In the genomic region with DNA sequence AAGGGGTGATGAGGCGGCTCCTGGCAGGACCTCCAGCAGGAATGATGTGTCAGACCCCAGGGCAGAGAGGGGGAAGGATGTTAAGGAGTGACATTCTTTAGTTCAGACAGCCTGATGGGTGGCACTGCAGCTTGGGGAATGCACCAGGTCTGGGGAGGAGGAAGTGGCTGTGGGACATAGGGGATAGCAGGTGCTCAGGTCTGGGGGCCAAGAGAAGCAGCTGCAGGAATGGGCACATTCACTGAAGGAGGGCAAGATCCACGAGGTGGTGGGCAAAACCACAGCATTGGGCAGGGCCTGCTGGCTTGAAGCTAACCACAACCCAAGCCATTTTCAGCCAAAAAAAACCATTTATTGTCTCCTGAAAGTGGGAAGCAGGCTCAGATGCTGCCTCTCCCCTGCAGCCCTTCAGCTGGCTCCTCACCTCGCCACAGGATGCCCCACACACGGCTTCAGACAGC, we compare ENCODE assay signal across 16 cellular contexts. TPM values are rescaled to one million over a fixed set of nuclear protein-coding genes. Genes with fewer than 3 reads are reported as not detected.
DNase-seq lines count a peak whose midpoint lies in the region; ATAC-seq and TF ChIP-seq lines count a peak whose summit lies in the region.
"Had no signal": no experiment of that assay in that cellular context is flagged by ENCODE, and none has a peak within 500 bp of the region (broad histone marks: within the 10 kb centered on the region; RNA-seq: fewer than 3 reads in every experiment).

No MANE protein-coding gene starts in this region.

- WGBS in esophagus squamous epithelium, 2 donors, result 33 to 60% methylated on average over 1 to 3 of the region's 4 CpGs

- intact Hi-C loops in esophagus squamous epithelium (cut with DNase I), result no loop called here

- H3K9ac ChIP-seq in OCI-LY3 (ENCODE audit: low read length), result peak overlapping the region; percentile 37; the same call in 1 of the 2 replicates

- TF ChIP-seq CTCF in OCI-LY3 (IDR thresholded peaks at IDR 0.05; ENCODE audit: low read depth, low read length) (no peak), esophagus squamous epithelium (IDR thresholded peaks at IDR 0.05) (no peak)

- H3K4me2 ChIP-seq in OCI-LY3 (ENCODE audit: low read length), result peak overlapping the region; percentile 76

- H2AFZ ChIP-seq in OCI-LY3 (ENCODE audit: low read depth, low read length), result no peak overlapping the region

- H3K9me3 ChIP-seq in OCI-LY3 (ENCODE audit: insufficient read depth, low read length) (no peaks in the 10 kb centered on the region), esophagus squamous epithelium (no peaks in the 10 kb centered on the region)
- H3K9me3 ChIP-seq: lower lobe of right lung had no signal

- no peaks in the 10 kb centered on the region for H3K79me2 ChIP-seq in OCI-LY3 (ENCODE audit: low read length)

- H4K20me1 ChIP-seq in OCI-LY3 (ENCODE audit: insufficient read depth, low read length), result no peaks in the 10 kb centered on the region

- H3K4me1 ChIP-seq in OCI-LY3 (ENCODE audit: low read length), result peaks cover 48% of the 10 kb centered on the region
- peaks cover 37 to 58% (median 42%) of the 10 kb centered on the region in 3 donors for H3K4me1 ChIP-seq in esophagus squamous epithelium

- H3K27me3 ChIP-seq in OCI-LY3 (ENCODE audit: low read depth, low read length), result no peaks in the 10 kb centered on the region
- H3K27me3 ChIP-seq in esophagus squamous epithelium, result peaks cover 0 to 17% (median 0%) of the 10 kb centered on the region in 4 donors
- H3K27me3 ChIP-seq: foreskin keratinocyte had no signal

- no peak for TF ChIP-seq POLR2A in esophagus squamous epithelium (IDR thresholded peaks at IDR 0.05)

- H3K36me3 ChIP-seq in OCI-LY3 (replicated peaks; ENCODE audit: low read depth, low read length), result no peaks in the 10 kb centered on the region
- H3K36me3 ChIP-seq in esophagus squamous epithelium, result no peaks in the 10 kb centered on the region
- H3K36me3 ChIP-seq: lower lobe of right lung had no signal

- ATAC-seq in HG02970 (IDR thresholded peaks at IDR 0.05; ENCODE audit: low FRiP score, unreplicated experiment) (no peak), GM19023 (IDR thresholded peaks at IDR 0.05; ENCODE audit: unreplicated experiment) (no peak)

- peak; percentile 76 for DNase-seq in EL
- no peak for DNase-seq in esophagus squamous epithelium (lab: John Stamatoyannopoulos, UW)
- DNase-seq in HuH-7 (ENCODE audit: low spot score), result no peak
- no peak for DNase-seq in NOMO-1 (lab: John Stamatoyannopoulos, UW; ENCODE audit: unreplicated experiment in 2 of 2)
- DNase-seq: activated CD4-positive, alpha-beta T cell treated with anti-CD3 and anti-CD28 coated beads, Interleukin-2, amount 10 ng/mL, durations not matched to agents 7 days and 5 days; activated naive CD8-positive, alpha-beta T cell treated with anti-CD3 and anti-CD28 coated beads for 36 hours; CD4-positive, CD25-positive, alpha-beta regulatory T cell; nephron progenitor cell; SIG-M5; stimulated activated naive CD4-positive, alpha-beta T cell had no signal

- H3K4me3 ChIP-seq in OCI-LY3 (ENCODE audit: low read length) (peak overlapping the region; percentile 46), esophagus squamous epithelium (no peak overlapping the region), skin epidermis (no peak overlapping the region)
- H3K4me3 ChIP-seq: lower lobe of right lung had no signal

- H3K27ac ChIP-seq in OCI-LY3 (ENCODE audit: low read length) (peak overlapping the region; percentile 46), esophagus squamous epithelium (peak overlapping the region in 3 of 4 donors; percentile 25 to 39 (median 29)), skin epidermis (peak overlapping the region in 11 of 21 experiments; percentile 1 to 75 (median 24))
- H3K27ac ChIP-seq: foreskin keratinocyte had no signal

RNA-seq across cellular contexts. Expression of a gene that starts 26.5 kb away (rescaled TPM):
- total RNA-seq in esophagus squamous epithelium, result 1 to 10 TPM in 3 of 4 donors, not detected in 1; 1.3 to 8.0 (median 5.3) TPM
- total RNA-seq: activated CD4-positive, alpha-beta T cell treated with anti-CD3 and anti-CD28 coated beads, Interleukin-2, amount 10 ng/mL, durations not matched to agents 7 days and 5 days; activated naive CD8-positive, alpha-beta T cell treated with anti-CD3 and anti-CD28 coated beads for 36 hours; CD4-positive, CD25-positive, alpha-beta regulatory T cell; foreskin keratinocyte had no signal
